Comparison of ENCODE assay signal across 34 cellular contexts in genomic region chr20:10683537-10683936, GRCh38.
"Had no signal": no experiment of that assay in that cellular context is flagged by ENCODE, and none has a peak within 500 bp of the region (broad histone marks: within the 10 kb centered on the region; RNA-seq: fewer than 3 reads in every experiment).

No MANE protein-coding gene starts in this region.

- H3K27me3 ChIP-seq: MG63 had no signal

- H3K4me3 ChIP-seq: MG63 had no signal

- H3K4me2 ChIP-seq: KMS-11 had no signal

- H3K36me3 ChIP-seq: MG63 had no signal

- H3K27ac ChIP-seq: KMS-11 had no signal

- DNase-seq: Karpas-422, Kasumi-1, MG63, MM.1S, MV-4-11, NCI-H1048, NCI-H1092, NCI-H1092 treated with DMSO at 0.1 percent for 48 hours, NCI-H1105 treated with DMSO at 0.1 percent for 48 hours, NCI-H1417, NCI-H1417 treated with DMSO at 0.1 percent for 48 hours, NCI-H1436, NCI-H1436 treated with DMSO at 0.1 percent for 48 hours, NCI-H146, NCI-H1694, NCI-H1694 treated with DMSO at 0.1 percent for 48 hours, NCI-H187, NCI-H187 treated with DMSO at 0.1 percent for 48 hours, NCI-H1930, NCI-H2029, NCI-H2029 treated with DMSO at 0.1 percent for 48 hours, NCI-H2081, NCI-H2081 treated with DMSO at 0.1 percent for 48 hours, NCI-H2107, NCI-H2171, NCI-H2171 treated with DMSO at 0.1 percent for 48 hours, NCI-H2227 treated with DMSO at 0.1 percent for 48 hours, NCI-H226, NCI-H345, NCI-H446, NCI-H446 treated with DMSO at 0.1 percent for 48 hours, NCI-H510A, NCI-H510A treated with DMSO at 0.1 percent for 48 hours had no signal
